In the genomic region with DNA sequence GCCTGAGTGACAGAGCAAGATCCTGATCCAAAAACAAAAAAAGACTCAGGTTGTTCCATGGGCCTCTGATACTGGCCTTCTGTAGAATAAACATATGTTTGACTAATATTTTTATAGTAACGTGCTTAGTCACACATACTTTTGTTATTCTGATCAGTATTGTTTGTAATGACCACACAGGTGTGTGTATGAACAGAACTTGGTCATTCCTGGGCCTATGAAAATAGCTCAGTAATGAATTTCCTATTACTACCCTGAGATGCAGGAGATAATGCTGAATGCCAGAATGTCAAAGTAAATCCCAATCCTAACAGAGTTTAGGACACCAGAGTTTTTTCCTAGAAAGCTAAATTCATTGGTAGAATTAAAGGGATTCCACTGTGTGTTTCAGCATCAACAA, we compare ENCODE assay signal across 30 cellular contexts.
"Had no signal": no experiment of that assay in that cellular context is flagged by ENCODE, and none has a peak within 500 bp of the region (broad histone marks: within the 10 kb centered on the region; RNA-seq: fewer than 3 reads in every experiment).

No MANE protein-coding gene starts in this region.

- H3K27ac ChIP-seq: coronary artery, esophagus squamous epithelium, neutrophil, parathyroid adenoma, suprapubic skin, transverse colon, upper lobe of right lung, uterus had no signal

- H3K9me3 ChIP-seq: esophagus squamous epithelium, mucosa of descending colon, neutrophil, suprapubic skin, transverse colon, upper lobe of right lung, uterus had no signal

- H3K27me3 Mint-ChIP-seq: progenitor cell of endocrine pancreas had no signal

- DNase-seq: dorsolateral prefrontal cortex; effector CD4-positive, alpha-beta T cell; erythroblast; esophagus squamous epithelium; kidney; mesenchymal stem cell; mucosa of descending colon; naive B cell; stimulated activated CD4-positive, alpha-beta T cell treated with anti-CD3 and anti-CD28 coated beads, Interleukin-12 subunit alpha, Interleukin-12 subunit beta, amount 100 ng/mL, for 4 hours; stimulated activated CD4-positive, alpha-beta T cell treated with anti-CD3 and anti-CD28 coated beads, Interleukin-1b, Interleukin-23, amount 100 ng/mL, for 48 hours; stimulated activated CD4-positive, alpha-beta T cell treated with anti-CD3 and anti-CD28 coated beads, Interleukin-4, amount 100 ng/mL, for 1 hour; stimulated activated CD8-positive, alpha-beta memory T cell treated with anti-CD3 and anti-CD28 coated beads, Interleukin-4, amount 100 ng/mL, for 48 hours; stimulated activated naive CD4-positive, alpha-beta T cell; stimulated activated naive CD8-positive, alpha-beta T cell treated with anti-CD3 and anti-CD28 coated beads, Interleukin-15, amount 100 ng/mL, for 72 hours; transverse colon; upper lobe of right lung; uterus had no signal

- ATAC-seq: left lobe of liver; mucosa of descending colon; natural killer cell treated with Interleukin-12 subunit alpha and Interleukin-12 subunit beta and Interleukin-15 and Interleukin-18, amount 100 ng/mL, for 72 hours; sciatic nerve; stimulated activated naive CD8-positive, alpha-beta T cell treated with anti-CD3 and anti-CD28 coated beads, Interleukin-15, amount 100 ng/mL, for 72 hours; upper lobe of right lung had no signal

- H3K4me3 Mint-ChIP-seq: mesothelial cell of epicardium; naive B cell; natural killer cell treated with Interleukin-12 subunit alpha and Interleukin-12 subunit beta and Interleukin-15 and Interleukin-18, amount 100 ng/mL, for 72 hours; neural crest cell; stimulated activated naive CD8-positive, alpha-beta T cell treated with anti-CD3 and anti-CD28 coated beads, Interleukin-15, amount 100 ng/mL, for 72 hours had no signal

- H3K36me3 Mint-ChIP-seq: mesothelial cell of epicardium; natural killer cell treated with Interleukin-12 subunit alpha and Interleukin-12 subunit beta and Interleukin-15 and Interleukin-18, amount 100 ng/mL, for 72 hours had no signal

- H3K9me3 Mint-ChIP-seq: naive B cell; neural crest cell; stimulated activated naive CD8-positive, alpha-beta T cell treated with anti-CD3 and anti-CD28 coated beads, Interleukin-15, amount 100 ng/mL, for 72 hours had no signal

- FAIRE-seq: frontal cortex, kidney had no signal

- H2AFZ ChIP-seq: parathyroid adenoma had no signal

- H3K4me3 ChIP-seq: coronary artery, dorsolateral prefrontal cortex, esophagus squamous epithelium, lung, mucosa of descending colon, smooth muscle cell, suprapubic skin, transverse colon, upper lobe of right lung, uterus had no signal

- H3K79me2 ChIP-seq: parathyroid adenoma had no signal

- H3K27ac Mint-ChIP-seq: mesothelial cell of epicardium; natural killer cell treated with Interleukin-12 subunit alpha and Interleukin-12 subunit beta and Interleukin-15 and Interleukin-18, amount 100 ng/mL, for 72 hours; progenitor cell of endocrine pancreas; stimulated activated naive CD8-positive, alpha-beta T cell treated with anti-CD3 and anti-CD28 coated beads, Interleukin-15, amount 100 ng/mL, for 72 hours had no signal

- H3K4me2 ChIP-seq: smooth muscle cell had no signal

- H3K36me3 ChIP-seq: esophagus squamous epithelium, neutrophil, suprapubic skin, transverse colon, upper lobe of right lung, uterus had no signal

- H3K27me3 ChIP-seq: dorsolateral prefrontal cortex, esophagus squamous epithelium, neutrophil, suprapubic skin, transverse colon, upper lobe of right lung, uterus had no signal

- H3K4me1 ChIP-seq: esophagus squamous epithelium, parathyroid adenoma, suprapubic skin, uterus had no signal

- H3K4me1 Mint-ChIP-seq: naive B cell; stimulated activated naive CD8-positive, alpha-beta T cell treated with anti-CD3 and anti-CD28 coated beads, Interleukin-15, amount 100 ng/mL, for 72 hours had no signal

- H3K9ac ChIP-seq: parathyroid adenoma had no signal
